18 cellular contexts compared by ENCODE assay signal in genomic region chr17:78419970-78420820, GRCh38. TPM values are rescaled to one million over a fixed set of nuclear protein-coding genes. Genes with fewer than 3 reads are reported as not detected.
DNase-seq lines count a peak whose midpoint lies in the region; ATAC-seq, FAIRE-seq and TF ChIP-seq lines count a peak whose summit lies in the region.
"Had no signal": no experiment of that assay in that cellular context is flagged by ENCODE, and none has a peak within 500 bp of the region (broad histone marks: within the 10 kb centered on the region; RNA-seq: fewer than 3 reads in every experiment).

No MANE protein-coding gene starts in this region.

- FAIRE-seq in pancreas (lab: Jason Lieb, UNC), result no peak
- FAIRE-seq: A204.1, islet of Langerhans had no signal

- WGBS in heart right ventricle, 2 donors, result 57 to 66% methylated on average over 22 of the region's 22 CpGs
- 83 to 85% methylated on average over 22 of the region's 22 CpGs for WGBS in pancreas, 2 donors

- H3K27me3 Mint-ChIP-seq in activated CD4-positive, alpha-beta T cell treated with anti-CD3 and anti-CD28 coated beads for 36 hours, result no peaks in the 10 kb centered on the region
- H3K27me3 Mint-ChIP-seq: activated naive CD8-positive, alpha-beta T cell treated with anti-CD3 and anti-CD28 coated beads, Interleukin-2, amount 50 U/mL, for 24 hours; naive B cell had no signal

- H3K9me3 Mint-ChIP-seq in activated CD4-positive, alpha-beta T cell treated with anti-CD3 and anti-CD28 coated beads for 36 hours (ENCODE audit: low read depth), result no peaks in the 10 kb centered on the region
- H3K9me3 Mint-ChIP-seq: activated naive CD8-positive, alpha-beta T cell treated with anti-CD3 and anti-CD28 coated beads, Interleukin-2, amount 50 U/mL, for 24 hours; naive B cell; T-helper 2 cell treated with Interferon-gamma antibody and Interleukin-4, amounts not matched to agents 5 μg/mL and 100 μg/mL, for 36 hours had no signal

- intact Hi-C loops in activated CD4-positive, alpha-beta T cell treated with anti-CD3 and anti-CD28 coated beads for 36 hours (cut with DNase I, micrococcal nuclease), result loop anchor here in 1 of 2 experiments (5.0 kb wide), 1 partner anchor 133 kb away; no protein-coding TSS in a partner anchor
- intact Hi-C loops in heart right ventricle (cut with DNase I) (loop anchor here in 8 of 10 donors (2.0 to 5.0 kb wide), 9 partner anchors 38 to 308 kb away; partner anchors contain the start of gene SOCS3 (in 3 of the 8)), posterior vena cava (cut with DNase I) (loop anchor here (1.0 to 10.0 kb wide), 5 partner anchors 58 to 295 kb away; partner anchors contain the start of genes SOCS3 (in 1 of the 2) and TMC6 (in 1 of the 2)), pancreas (cut with DNase I) (loop anchor here (5.0 to 10.0 kb wide), 4 partner anchors 58 to 305 kb away; partner anchors contain the start of gene SOCS3 (in 2 of the 3))

- no peak for ATAC-seq in activated CD4-positive, alpha-beta T cell treated with anti-CD3 and anti-CD28 coated beads for 36 hours
- ATAC-seq in heart right ventricle (peak in 4 of 8 donors; percentile 22 to 40 (median 27)), pancreas (no peak), GM19463 (IDR thresholded peaks at IDR 0.05; ENCODE audit: unreplicated experiment) (no peak)
- ATAC-seq: activated naive CD8-positive, alpha-beta T cell treated with anti-CD3 and anti-CD28 coated beads, Interleukin-2, amount 50 U/mL, for 24 hours had no signal

- TF ChIP-seq CTCF in RWPE1 (conservative IDR thresholded peaks at IDR 0.05; ENCODE audit: low read depth) (no peak), heart right ventricle (IDR thresholded peaks at IDR 0.05) (no peak), pancreas (IDR thresholded peaks at IDR 0.05) (no peak)

- DNase-seq in activated CD4-positive, alpha-beta T cell treated with anti-CD3 and anti-CD28 coated beads for 36 hours, result no peak
- no peak for DNase-seq in activated CD4-positive, alpha-beta T cell treated with anti-CD3 and anti-CD28 coated beads for 4 hours
- DNase-seq in RWPE1 (ENCODE audit: low spot score) (no peak), heart right ventricle (peak in 1 of 2 donors; percentile 47), posterior vena cava (ENCODE audit: low spot score) (peak; percentile 86), putamen (ENCODE audit: low spot score) (no peak), pancreas (no peak)
- DNase-seq: activated naive CD8-positive, alpha-beta T cell treated with anti-CD3 and anti-CD28 coated beads, Interleukin-2, amount 50 U/mL, for 24 hours; DMS153; foreskin melanocyte; naive B cell; NCI-H1436; thyroid gland had no signal

- POLR2A ChIA-PET in activated CD4-positive, alpha-beta T cell treated with anti-CD3 and anti-CD28 coated beads for 36 hours (lab: Charles Lee), result no interaction called here
- POLR2A ChIA-PET in RWPE1 (lab: Yijun Ruan, JAX; ENCODE audit: low non-redundant PET), result no interaction called here

- no peak overlapping the region for H3K4me3 Mint-ChIP-seq in activated CD4-positive, alpha-beta T cell treated with anti-CD3 and anti-CD28 coated beads for 36 hours
- H3K4me3 Mint-ChIP-seq: activated naive CD8-positive, alpha-beta T cell treated with anti-CD3 and anti-CD28 coated beads, Interleukin-2, amount 50 U/mL, for 24 hours; naive B cell; T-helper 2 cell treated with Interferon-gamma antibody and Interleukin-4, amounts not matched to agents 5 μg/mL and 100 μg/mL, for 36 hours had no signal

- H3K9me3 ChIP-seq in heart right ventricle (no peaks in the 10 kb centered on the region), pancreas (no peaks in the 10 kb centered on the region)
- H3K9me3 ChIP-seq: thyroid gland had no signal

- H3K27ac Mint-ChIP-seq in activated CD4-positive, alpha-beta T cell treated with anti-CD3 and anti-CD28 coated beads for 36 hours, result peak overlapping the region; percentile 9
- H3K27ac Mint-ChIP-seq: activated naive CD8-positive, alpha-beta T cell treated with anti-CD3 and anti-CD28 coated beads, Interleukin-2, amount 50 U/mL, for 24 hours had no signal

- CTCF ChIA-PET in activated CD4-positive, alpha-beta T cell treated with anti-CD3 and anti-CD28 coated beads for 36 hours (lab: Charles Lee), result interaction anchor here (0.7 to 7.1 kb wide), 6 partner anchors 28 to 207 kb away, joined by 3 to 63 read pairs (median 5); no protein-coding TSS in a partner anchor
- CTCF ChIA-PET in RWPE1 (lab: Yijun Ruan, JAX), result interaction anchor here (0.6 to 5.5 kb wide), 4 partner anchors 37 to 59 kb away, joined by 4 to 78 read pairs (median 7); partner anchors contain the start of gene SOCS3

- H3K4me1 ChIP-seq in heart right ventricle (peaks cover 28 to 75% (median 66%) of the 10 kb centered on the region in 9 donors), pancreas (peaks cover 0 to 11% (median 0%) of the 10 kb centered on the region in 3 donors)

- H3K27ac ChIP-seq in RWPE1, result peak overlapping the region; percentile 1; the same call in 1 of the 2 replicates
- peak overlapping the region in 9 of 10 donors; percentile 36 to 98 (median 69) for H3K27ac ChIP-seq in heart right ventricle
- H3K27ac ChIP-seq in pancreas, result no peak overlapping the region

- peaks cover 52% of the 10 kb centered on the region for H3K4me1 Mint-ChIP-seq in activated CD4-positive, alpha-beta T cell treated with anti-CD3 and anti-CD28 coated beads for 36 hours

- H3K27me3 ChIP-seq in heart right ventricle (no peaks in the 10 kb centered on the region), pancreas (no peaks in the 10 kb centered on the region)
- H3K27me3 ChIP-seq: thyroid gland had no signal

- H3K36me3 Mint-ChIP-seq in activated CD4-positive, alpha-beta T cell treated with anti-CD3 and anti-CD28 coated beads for 36 hours (ENCODE audit: low read depth), result peaks cover 72% of the 10 kb centered on the region
- H3K36me3 Mint-ChIP-seq: naive B cell had no signal

- H3K4me3 ChIP-seq in heart right ventricle (peak overlapping the region in 2 of 10 donors; percentile 3 to 23), pancreas (no peak overlapping the region)
- H3K4me3 ChIP-seq: K562, thyroid gland had no signal

- H3K36me3 ChIP-seq in heart right ventricle, result peaks cover 0 to 87% (median 24%) of the 10 kb centered on the region in 9 donors
- peaks cover 4 to 18% (median 9%) of the 10 kb centered on the region in 3 donors for H3K36me3 ChIP-seq in pancreas

RNA-seq across cellular contexts. Expression of gene PGS1, which starts 41.7 kb away (rescaled TPM):
- 10 to 100 TPM; 73.3 to 75.0 TPM for total RNA-seq in activated CD4-positive, alpha-beta T cell treated with anti-CD3 and anti-CD28 coated beads for 36 hours
- total RNA-seq in heart right ventricle (10 to 100 TPM; 14.7 to 28.4 (median 17.1) TPM), posterior vena cava (10 to 100 TPM; 33.6 to 33.7 TPM), pancreas (10 to 100 TPM; 11.2 to 21.9 (median 13.4) TPM)
- polyA plus RNA-seq in heart right ventricle (10 to 100 TPM; 18.5 to 18.7 TPM), pancreas (10 to 100 TPM; 17.2 to 22.7 TPM)

Comparison
In these comparisons a context has a peak if more than half of its experiments do, and no peak if none do; other contexts are left out.
1. H3K27ac ChIP-seq: peak in RWPE1 (single experiment) and heart right ventricle (9 of 10); none in pancreas (0 of 4).